28 cellular contexts compared by ENCODE assay signal in the genomic region with DNA sequence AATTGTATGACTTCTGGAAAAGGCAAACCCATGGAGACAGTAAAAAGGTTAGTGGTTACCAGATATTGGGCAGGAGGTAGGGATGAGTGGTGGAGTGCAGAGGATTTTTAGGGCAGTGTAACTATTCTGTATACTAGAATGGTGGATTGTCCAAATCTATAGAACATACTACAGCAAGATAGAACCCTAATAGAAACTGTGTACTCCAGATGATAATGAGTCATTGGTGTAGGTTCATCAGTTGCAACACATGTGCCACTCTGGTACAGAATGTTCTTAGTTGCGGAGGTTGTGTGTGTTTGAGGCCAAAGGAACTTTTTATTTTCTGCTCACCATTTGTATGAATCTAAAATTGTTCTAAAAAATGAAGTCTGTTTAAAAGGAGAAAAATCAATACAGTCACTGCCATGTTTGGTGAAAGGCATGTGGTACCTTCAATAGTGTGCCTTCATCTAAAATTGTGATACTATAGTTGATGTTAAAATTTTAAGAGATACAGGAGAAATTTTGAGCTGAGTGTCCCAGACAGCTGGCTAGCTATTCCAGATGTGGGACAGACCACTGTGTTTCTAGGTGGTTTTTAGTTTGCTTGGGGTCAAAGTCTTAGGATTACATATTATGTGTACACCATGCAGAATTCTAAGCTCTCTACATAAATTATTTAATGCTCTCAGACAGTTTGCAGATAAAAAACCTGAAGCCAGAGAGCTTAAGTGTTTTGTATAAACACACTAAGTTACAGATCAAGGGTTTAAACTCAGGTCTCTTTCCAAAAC.
DNase-seq lines count a peak whose midpoint lies in the region; ATAC-seq and TF ChIP-seq lines count a peak whose summit lies in the region.
"Had no signal": no experiment of that assay in that cellular context is flagged by ENCODE, and none has a peak within 500 bp of the region (broad histone marks: within the 10 kb centered on the region; RNA-seq: fewer than 3 reads in every experiment).

No MANE protein-coding gene starts in this region.

- no peaks in the 10 kb centered on the region for H4K20me1 ChIP-seq in mammary epithelial cell (ENCODE audit: insufficient read depth, low read length)

- H3K4me2 ChIP-seq in mammary epithelial cell (ENCODE audit: insufficient read depth, low read depth, low read length): peak overlapping the region; percentile 47
- H3K4me2 ChIP-seq: SK-N-SH had no signal

- TF ChIP-seq POLR2A in suprapubic skin (IDR thresholded peaks at IDR 0.05): no peak

- no peak overlapping the region for H3K27ac Mint-ChIP-seq in activated T-cell treated with anti-CD3 and anti-CD28 coated beads, Interleukin-2, amount 50 U/mL, for 24 hours
- H3K27ac Mint-ChIP-seq: CD4-positive, CD25-positive, alpha-beta regulatory T cell; nephron progenitor cell; T-helper 17 cell had no signal

- H3K79me2 ChIP-seq in mammary epithelial cell (ENCODE audit: insufficient read depth, low read length): peaks cover under 1% of the 10 kb centered on the region
- H3K79me2 ChIP-seq: parathyroid adenoma had no signal

- no peak overlapping the region for H3K9ac ChIP-seq in mammary epithelial cell (ENCODE audit: insufficient read depth, low read length)
- H3K9ac ChIP-seq: parathyroid adenoma, SK-N-SH had no signal

- H3K4me1 Mint-ChIP-seq in activated T-cell treated with anti-CD3 and anti-CD28 coated beads, Interleukin-2, amount 50 U/mL, for 24 hours (ENCODE audit: low read depth): no peaks in the 10 kb centered on the region
- H3K4me1 Mint-ChIP-seq: T-helper 17 cell had no signal

- H3K36me3 ChIP-seq in RWPE2 (ENCODE audit: low read depth) (no peaks in the 10 kb centered on the region), mammary epithelial cell (ENCODE audit: insufficient read depth, low read length) (no peaks in the 10 kb centered on the region), suprapubic skin (no peaks in the 10 kb centered on the region)
- H3K36me3 ChIP-seq: right lobe of liver had no signal

- H3K9me3 Mint-ChIP-seq in activated T-cell treated with anti-CD3 and anti-CD28 coated beads, Interleukin-2, amount 50 U/mL, for 24 hours: peaks cover 27% of the 10 kb centered on the region

- BruUV-seq in mammary epithelial cell (replicated peaks; lab: Mats Ljungman, UMichigan): no TSS peak

- in situ Hi-C loops in mammary epithelial cell (cut with MboI; ENCODE audit: low sequenced_read_pairs in 2 of 2): no loop called here

- TF ChIP-seq CTCF in RWPE2 (IDR thresholded peaks at IDR 0.05; ENCODE audit: poor library complexity, severe bottlenecking) (no peak), mammary epithelial cell (conservative IDR thresholded peaks at IDR 0.05 in 1 of 2, IDR thresholded peaks at IDR 0.05 in 1 of 2; ENCODE audit: extremely low read depth in 1 of 2, insufficient read depth in 1 of 2, low read depth in 1 of 2, low read length in 2 of 2) (no peak), foreskin keratinocyte (conservative IDR thresholded peaks at IDR 0.05) (no peak), suprapubic skin (IDR thresholded peaks at IDR 0.05) (no peak)

- CTCF ChIA-PET in mammary epithelial cell (lab: Charles Lee; ENCODE audit: low non-redundant PET): no interaction called here

- H2AFZ ChIP-seq in mammary epithelial cell (ENCODE audit: low read depth, low read length): no peak overlapping the region
- H2AFZ ChIP-seq: parathyroid adenoma had no signal

- no peak overlapping the region for H3K4me3 ChIP-seq in RWPE2 (ENCODE audit: severe bottlenecking)
- H3K4me3 ChIP-seq in mammary epithelial cell (replicated peaks in 1 of 3; ENCODE audit: insufficient read depth in 1 of 3, low read depth in 2 of 3, low read length in 3 of 3): no peak overlapping the region
- no peak overlapping the region for H3K4me3 ChIP-seq in suprapubic skin
- H3K4me3 ChIP-seq: lower lobe of right lung, right lobe of liver, stomach, tibial nerve had no signal

- intact Hi-C loops in mammary epithelial cell (cut with micrococcal nuclease): no loop called here

- no peak for DNase-seq in RWPE2 (ENCODE audit: low spot score)
- peak; percentile 63 for DNase-seq in mammary epithelial cell
- DNase-seq in foreskin keratinocyte: peak; percentile 21 to 46
- DNase-seq in suprapubic skin (ENCODE audit: low spot score in 2 of 2): no peak
- no peak for DNase-seq in NCI-H128 (lab: John Stamatoyannopoulos, UW; ENCODE audit: unreplicated experiment)
- no peak for DNase-seq in NCI-H146 (lab: John Stamatoyannopoulos, UW)
- DNase-seq in activated T-cell treated with anti-CD3 and anti-CD28 coated beads, Interleukin-2, amount 50 U/mL, for 24 hours: no peak
- DNase-seq: activated CD4-positive, alpha-beta T cell treated with anti-CD3 and anti-CD28 coated beads for 4 hours; activated CD8-positive, alpha-beta memory T cell treated with anti-CD3 and anti-CD28 coated beads for 24 hours; activated naive CD4-positive, alpha-beta T cell treated with Interleukin-2 at 50 U/mL for 16 hours; activated T-cell treated with anti-CD3 and anti-CD28 coated beads, Interleukin-2, amount 50 U/mL, for 4 hours; CD4-positive, CD25-positive, alpha-beta regulatory T cell; GOT3; KG1; kidney; lower lobe of right lung; MV-4-11; NCI-H187 treated with DMSO at 0.1 percent for 48 hours; NCI-H2227 treated with DMSO at 0.1 percent for 48 hours; NCI-H748 treated with DMSO at 0.1 percent for 48 hours; nephron progenitor cell; right lobe of liver; RPMI8226; SK-N-SH; stomach; T-helper 17 cell had no signal

- H3K9me3 ChIP-seq in RWPE2 (ENCODE audit: severe bottlenecking): no peaks in the 10 kb centered on the region
- H3K9me3 ChIP-seq in mammary epithelial cell (replicated peaks; ENCODE audit: insufficient read depth, low read length): no peaks in the 10 kb centered on the region
- no peaks in the 10 kb centered on the region for H3K9me3 ChIP-seq in suprapubic skin
- H3K9me3 ChIP-seq: right lobe of liver, SK-N-SH had no signal

- WGBS in mammary epithelial cell (ENCODE audit: low coverage, missing lambda C conversion rate): 8% methylated on average over 1 of the region's 1 CpG
- WGBS in suprapubic skin: 83% methylated on average over 1 of the region's 1 CpG

- no peaks in the 10 kb centered on the region for H3K27me3 Mint-ChIP-seq in activated T-cell treated with anti-CD3 and anti-CD28 coated beads, Interleukin-2, amount 50 U/mL, for 24 hours
- H3K27me3 Mint-ChIP-seq: CD4-positive, CD25-positive, alpha-beta regulatory T cell; T-helper 17 cell had no signal

- no peaks in the 10 kb centered on the region for H3K4me1 ChIP-seq in RWPE2 (ENCODE audit: insufficient read depth, poor library complexity, severe bottlenecking)
- H3K4me1 ChIP-seq in mammary epithelial cell (ENCODE audit: insufficient read depth, low read length): peaks cover 11% of the 10 kb centered on the region
- H3K4me1 ChIP-seq in foreskin keratinocyte: no peaks in the 10 kb centered on the region
- no peaks in the 10 kb centered on the region for H3K4me1 ChIP-seq in suprapubic skin
- H3K4me1 ChIP-seq: lower lobe of right lung, parathyroid adenoma, right lobe of liver, stomach, tibial nerve had no signal

- dilution Hi-C loops in mammary epithelial cell (cut with HindIII; ENCODE audit: low sequenced_read_pairs): no loop called here

- H3K27ac ChIP-seq in RWPE2 (ENCODE audit: poor library complexity, severe bottlenecking) (no peak overlapping the region), mammary epithelial cell (ENCODE audit: insufficient read depth, low read depth, low read length) (peak overlapping the region; percentile 55), foreskin keratinocyte (no peak overlapping the region), suprapubic skin (peak overlapping the region; percentile 43)
- H3K27ac ChIP-seq: lower lobe of right lung, parathyroid adenoma, right lobe of liver, stomach, tibial nerve had no signal

- no peak for TF ChIP-seq EP300 in suprapubic skin (IDR thresholded peaks at IDR 0.05)

- no peak overlapping the region for H3K4me3 Mint-ChIP-seq in activated T-cell treated with anti-CD3 and anti-CD28 coated beads, Interleukin-2, amount 50 U/mL, for 24 hours
- H3K4me3 Mint-ChIP-seq: activated T-cell treated with anti-CD3 and anti-CD28 coated beads, Interleukin-2, amount 50 U/mL, for 4 hours; CD4-positive, CD25-positive, alpha-beta regulatory T cell; nephron progenitor cell; T-helper 17 cell had no signal

- ATAC-seq in RWPE2 (ENCODE audit: low read depth) (peak; percentile 58; the same call in 2 of the 3 replicates), foreskin keratinocyte (peak; percentile 71)
- ATAC-seq: activated T-cell treated with anti-CD3 and anti-CD28 coated beads, Interleukin-2, amount 50 U/mL, for 4 hours; lower lobe of right lung; T-helper 17 cell had no signal

- peaks cover 62% of the 10 kb centered on the region for H3K36me3 Mint-ChIP-seq in activated T-cell treated with anti-CD3 and anti-CD28 coated beads, Interleukin-2, amount 50 U/mL, for 24 hours (ENCODE audit: low read depth)

- H3K27me3 ChIP-seq in RWPE2 (ENCODE audit: insufficient read depth, poor library complexity, severe bottlenecking) (no peaks in the 10 kb centered on the region), mammary epithelial cell (ENCODE audit: insufficient read depth, low read length) (no peaks in the 10 kb centered on the region), foreskin keratinocyte (no peaks in the 10 kb centered on the region), suprapubic skin (no peaks in the 10 kb centered on the region)
- H3K27me3 ChIP-seq: right lobe of liver, stomach, tibial nerve had no signal

Comparison
In these comparisons a context has a peak if more than half of its experiments do, and no peak if none do; other contexts are left out.
1. DNase-seq: peak in mammary epithelial cell (single experiment) and foreskin keratinocyte (2 of 2); none in RWPE2 (single experiment), suprapubic skin (0 of 2), NCI-H128 (single experiment), NCI-H146 (single experiment) and activated T-cell treated with anti-CD3 and anti-CD28 coated beads, Interleukin-2, amount 50 U/mL, for 24 hours (single experiment).
2. H3K27ac ChIP-seq: peak in mammary epithelial cell (single experiment) and suprapubic skin (single experiment); none in RWPE2 (single experiment) and foreskin keratinocyte (single experiment).